Comparison of ENCODE assay signal across 8 cellular contexts in genomic region chr4:189202182-189202868, GRCh38.
A peak's percentile ranks its signal among the peaks of the same experiment; 100 is the strongest.
DNase-seq lines count a peak whose midpoint lies in the region; ATAC-seq, FAIRE-seq and TF ChIP-seq lines count a peak whose summit lies in the region.

No MANE protein-coding gene starts in this region.

- no peak for ATAC-seq in GM21515 (IDR thresholded peaks at IDR 0.05; ENCODE audit: unreplicated experiment)

- in situ Hi-C loops in GM13977 (cut with MboI; ENCODE audit: low pct_unique_long_range_greater_than_20kb, low sequenced_read_pairs, unreplicated experiment): no loop called here

- CTCF ChIA-PET in PC-9 (lab: Charles Lee): no interaction called here

- peak overlapping the region; percentile 73 for H3K4me2 ChIP-seq in PC-9

- intact Hi-C loops in PC-9 (cut with micrococcal nuclease; ENCODE audit: unreplicated experiment): no loop called here
- intact Hi-C loops in lower leg skin (cut with DNase I; ENCODE audit: low total_unique reads): no loop called here

- H3K79me2 ChIP-seq in PC-9 (ENCODE audit: low read depth): no peaks in the 10 kb centered on the region

- TF ChIP-seq POLR2A in lower leg skin (IDR thresholded peaks at IDR 0.05): no peak

- WGBS in lower leg skin, 2 donors: 5 to 6% methylated on average over 16 of the region's 16 CpGs

- no peaks in the 10 kb centered on the region for H3K36me3 ChIP-seq in PC-9 (ENCODE audit: low read depth)

- peak; percentile 85 for TF ChIP-seq CTCF in AG09319 (IDR thresholded peaks at IDR 0.05; ENCODE audit: low read depth, low read length)
- peak; percentile 65 for TF ChIP-seq CTCF in GM13977 (IDR thresholded peaks at IDR 0.05; ENCODE audit: extremely low read depth, insufficient read depth, missing control alignments)
- peak; percentile 81 for TF ChIP-seq CTCF in PC-9 (conservative IDR thresholded peaks at IDR 0.05)
- TF ChIP-seq CTCF in lower leg skin (IDR thresholded peaks at IDR 0.05): no peak

- H3K4me1 ChIP-seq in PC-9 (replicated peaks; ENCODE audit: insufficient read depth): no peaks in the 10 kb centered on the region

- peak; percentile 91 for FAIRE-seq in HTR-8/SVneo (lab: Jason Lieb, UNC)

- H3K27me3 ChIP-seq in PC-9 (ENCODE audit: insufficient read depth, low read depth): no peaks in the 10 kb centered on the region

- H3F3A ChIP-seq in PC-9 (ENCODE audit: insufficient read depth, low read depth): no peaks in the 10 kb centered on the region

- H3K27ac ChIP-seq in PC-9: no peak overlapping the region

- peak overlapping the region; percentile 50 for H3K4me3 ChIP-seq in PC-9
- H3K4me3 ChIP-seq in lower leg skin (ENCODE audit: low read depth, poor library complexity, severe bottlenecking): no peak overlapping the region

- H2AFZ ChIP-seq in PC-9: 0 out of 2 replicates have a peak overlapping the region, but pooled peaks have one; percentile 39

- DNase-seq in AG09319 (ENCODE audit: extremely low read depth, low read depth): peak; percentile 45
- DNase-seq in GM13977 (ENCODE audit: low spot score): peak; percentile 8
- peak; percentile 57 for DNase-seq in HTR-8/SVneo (ENCODE audit: insufficient read length, low spot score)
- DNase-seq in PC-9: peak in 1 of 2 experiments; percentile 11
- peak; percentile 3 for DNase-seq in cerebellar cortex (ENCODE audit: low spot score)
- peak; percentile 38 to 87 for DNase-seq in lower leg skin (ENCODE audit: low spot score in 2 of 2)
- peak; percentile 42 for DNase-seq in stimulated activated CD8-positive, alpha-beta memory T cell treated with anti-CD3 and anti-CD28 coated beads, Interleukin-4, amount 100 ng/mL, for 48 hours

- no peaks in the 10 kb centered on the region for H4K20me1 ChIP-seq in PC-9 (ENCODE audit: insufficient read depth)

- H3K9me3 ChIP-seq in PC-9 (ENCODE audit: insufficient read depth, low read depth): no peaks in the 10 kb centered on the region

- POLR2A ChIA-PET in PC-9 (lab: Charles Lee; ENCODE audit: unreplicated experiment): no interaction called here

- no TSS peak for BruUV-seq in PC-9 (replicated peaks; lab: Mats Ljungman, UMichigan)

- H3K9me2 ChIP-seq in PC-9 (ENCODE audit: insufficient read depth): no peaks in the 10 kb centered on the region

Comparison
In these comparisons a context has a peak if more than half of its experiments do, and no peak if none do; other contexts are left out.
1. CTCF ChIP-seq: peak in AG09319 (single experiment), GM13977 (single experiment) and PC-9 (single experiment); none in lower leg skin (0 of 3).